Comparison of ENCODE assay signal across 1 cellular context in the genomic region with DNA sequence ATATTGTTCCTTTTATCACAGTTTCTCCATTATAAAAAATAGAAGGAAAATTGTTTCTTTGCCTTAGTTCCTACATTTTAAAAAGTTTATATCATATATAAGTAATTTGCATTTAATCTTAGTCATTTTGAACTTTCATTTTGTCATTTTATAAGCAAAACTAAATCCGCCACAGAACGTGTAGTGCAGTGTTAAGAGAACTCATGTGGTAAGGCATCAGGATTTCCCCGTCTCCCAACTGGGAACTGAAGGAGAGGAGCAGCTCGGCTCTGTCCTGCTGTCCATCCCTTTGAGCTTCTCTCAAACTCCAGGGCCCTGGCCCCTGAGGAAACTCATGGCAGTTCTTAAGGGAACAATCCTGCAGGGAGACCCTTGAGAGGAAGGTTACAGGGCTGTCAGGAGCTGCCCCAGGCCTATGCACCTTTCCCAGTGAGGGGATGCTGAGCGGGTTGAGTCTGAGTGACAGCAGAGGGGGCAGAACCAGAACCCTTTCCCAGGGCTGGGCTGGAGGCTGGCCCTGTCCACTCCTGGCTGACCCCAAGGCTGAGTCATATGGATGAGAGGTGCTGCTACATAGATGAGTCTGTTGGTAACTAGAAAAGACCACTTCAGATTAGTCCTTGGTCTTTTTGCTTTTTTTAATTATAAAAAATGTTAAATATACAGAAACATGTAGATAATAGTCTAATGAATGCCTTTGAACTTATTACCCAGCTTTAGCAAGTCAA.
A peak's percentile ranks its signal among the peaks of the same experiment; 100 is the strongest.
TF ChIP-seq lines count a peak whose summit lies in the region.

No MANE protein-coding gene starts in this region.

TF ChIP-seq in GM12878, 131 proteins besides CTCF, POLR2A, EP300 and RAD21:
- no peak for TF ChIP-seq CBFB (IDR thresholded peaks at IDR 0.05; ENCODE audit: low read depth)
- no peak for TF ChIP-seq PKNOX1 (IDR thresholded peaks at IDR 0.05)
- TF ChIP-seq NFXL1 (IDR thresholded peaks at IDR 0.05; ENCODE audit: borderline replicate concordance), result no peak
- no peak for TF ChIP-seq SUZ12 (IDR thresholded peaks at IDR 0.05; ENCODE audit: unreplicated experiment)
- TF ChIP-seq ATF7 (IDR thresholded peaks at IDR 0.05; ENCODE audit: low read depth), result no peak
- no peak for TF ChIP-seq POLR2AphosphoS2 (IDR thresholded peaks at IDR 0.05; ENCODE audit: low read depth, low read length)
- TF ChIP-seq JUNB (IDR thresholded peaks at IDR 0.05), result peak; percentile 30; the same call in 1 of the 2 replicates
